In the genomic region with DNA sequence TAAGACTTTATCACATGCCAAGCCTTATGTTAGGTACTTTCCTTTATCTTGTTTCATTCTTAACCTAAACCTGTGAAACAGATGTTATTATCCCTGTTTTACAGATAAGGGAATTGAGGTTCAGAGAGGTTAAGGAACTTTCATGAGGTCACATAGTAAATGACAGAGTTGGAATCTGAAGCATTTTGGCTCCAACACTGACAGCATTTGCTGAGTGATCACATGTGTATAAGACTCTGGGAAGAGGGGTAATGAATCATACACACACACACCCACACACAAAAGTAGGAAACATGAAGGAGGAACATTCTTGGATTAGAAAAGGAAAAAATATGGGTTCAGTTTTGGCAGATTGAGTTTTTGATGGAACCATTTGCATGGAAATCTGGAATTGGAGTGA, we compare ENCODE assay signal across 19 cellular contexts.
A peak's percentile ranks its signal among the peaks of the same experiment; 100 is the strongest.
DNase-seq lines count a peak whose midpoint lies in the region; ATAC-seq and TF ChIP-seq lines count a peak whose summit lies in the region.
"Had no signal": no experiment of that assay in that cellular context is flagged by ENCODE, and none has a peak within 500 bp of the region (broad histone marks: within the 10 kb centered on the region; RNA-seq: fewer than 3 reads in every experiment).

No MANE protein-coding gene starts in this region.

- H3K27ac ChIP-seq in foreskin keratinocyte = no peak overlapping the region
- H3K27ac ChIP-seq: heart left ventricle had no signal

- H3K27me3 ChIP-seq in foreskin keratinocyte = no peaks in the 10 kb centered on the region
- H3K27me3 ChIP-seq: heart left ventricle had no signal

- TF ChIP-seq CTCF in HFF-Myc (IDR thresholded peaks at IDR 0.05; ENCODE audit: low read depth, low read length, missing control alignments) (no peak), astrocyte of the spinal cord (IDR thresholded peaks at IDR 0.05; ENCODE audit: low read depth, low read length) (no peak), foreskin keratinocyte (conservative IDR thresholded peaks at IDR 0.05) (no peak)

- no peak overlapping the region for H3K4me3 ChIP-seq in HFF-Myc (replicated peaks; ENCODE audit: low read depth, low read length)
- no peak overlapping the region for H3K4me3 ChIP-seq in astrocyte of the spinal cord (ENCODE audit: low read depth, low read length)
- H3K4me3 ChIP-seq: heart left ventricle, K562 had no signal

- DNase-seq in HFF-Myc (ENCODE audit: extremely low read depth, low read depth) (peak; percentile 65), astrocyte of the spinal cord (ENCODE audit: low read depth, low spot score) (peak; percentile 44), foreskin keratinocyte (peak; percentile 12 to 32), stromal cell of bone marrow (ENCODE audit: low read depth) (peak; percentile 50), NCI-H2107 treated with DMSO at 0.1 percent for 48 hours (lab: John Stamatoyannopoulos, UW; ENCODE audit: unreplicated experiment) (no peak)
- DNase-seq: activated CD8-positive, alpha-beta T cell treated with anti-CD3 and anti-CD28 coated beads, Interleukin-2, amount 10 ng/mL, durations not matched to agents 7 days and 5 days; CD8-positive, alpha-beta memory T cell; GF-D8; heart left ventricle; kidney glomerular epithelial cell; NCI-H1417; NCI-H446 treated with DMSO at 0.1 percent for 48 hours; OCI-M1; right cardiac atrium; stimulated activated CD4-positive, alpha-beta T cell treated with anti-CD3 and anti-CD28 coated beads, Interleukin-2, amount 100 ng/mL, for 48 hours had no signal

- peaks cover 3% of the 10 kb centered on the region for H3K4me1 ChIP-seq in foreskin keratinocyte

- in situ Hi-C loops in astrocyte of the spinal cord (cut with HindIII; ENCODE audit: low sequenced_read_pairs) = no loop called here

- ATAC-seq in foreskin keratinocyte (peak; percentile 63), HG03469 (IDR thresholded peaks at IDR 0.05; ENCODE audit: unreplicated experiment) (no peak), GM19023 (IDR thresholded peaks at IDR 0.05; ENCODE audit: unreplicated experiment) (no peak)
- ATAC-seq: activated CD8-positive, alpha-beta T cell treated with anti-CD3 and anti-CD28 coated beads, Interleukin-2, amount 10 ng/mL, durations not matched to agents 7 days and 5 days; activated T-helper 17 cell treated with anti-CD3 and anti-CD28 coated beads, Interleukin-2, amount 50 U/mL, for 72 hours; heart left ventricle; K562; right cardiac atrium had no signal
